Comparison of ENCODE assay signal across 9 cellular contexts in genomic region chr18:35344736-35345459, GRCh38. TPM values are rescaled to one million over a fixed set of nuclear protein-coding genes. Genes with fewer than 3 reads are reported as not detected.
DNase-seq lines count a peak whose midpoint lies in the region; ATAC-seq and TF ChIP-seq lines count a peak whose summit lies in the region.
"Had no signal": no experiment of that assay in that cellular context is flagged by ENCODE, and none has a peak within 500 bp of the region (broad histone marks: within the 10 kb centered on the region; RNA-seq: fewer than 3 reads in every experiment).

No MANE protein-coding gene starts in this region.

- H3K4me1 Mint-ChIP-seq in stimulated activated naive CD8-positive, alpha-beta T cell treated with anti-CD3 and anti-CD28 coated beads, Interleukin-15, Interleukin-2, amounts not matched to agents 100 ng/mL and 50 ng/mL, for 24 hours (ENCODE audit: low read depth): peaks cover 50% of the 10 kb centered on the region
- peaks cover 21% of the 10 kb centered on the region for H3K4me1 Mint-ChIP-seq in WTC11

- no CpG with 5 or more reads among the region's 12 CpGs for WGBS in iPS DF 6.9 (ENCODE audit: insufficient coverage, insufficient read length)

- peak overlapping the region; percentile 96 for H3K27ac Mint-ChIP-seq in stimulated activated naive CD8-positive, alpha-beta T cell treated with anti-CD3 and anti-CD28 coated beads, Interleukin-15, Interleukin-2, amounts not matched to agents 100 ng/mL and 50 ng/mL, for 24 hours
- H3K27ac Mint-ChIP-seq in WTC11: peak overlapping the region; percentile 82

- no peaks in the 10 kb centered on the region for H3K9me3 ChIP-seq in iPS DF 6.9 (ENCODE audit: control insufficient read depth, insufficient read depth, low read length)
- H3K9me3 ChIP-seq in stomach smooth muscle (ENCODE audit: control insufficient read depth in 2 of 2, low read length in 2 of 2): no peaks in the 10 kb centered on the region
- H3K9me3 ChIP-seq: mucosa of descending colon had no signal

- no peaks in the 10 kb centered on the region for H3K27me3 Mint-ChIP-seq in stimulated activated naive CD8-positive, alpha-beta T cell treated with anti-CD3 and anti-CD28 coated beads, Interleukin-15, Interleukin-2, amounts not matched to agents 100 ng/mL and 50 ng/mL, for 24 hours
- H3K27me3 Mint-ChIP-seq in WTC11 (ENCODE audit: low read depth): peaks cover 3% of the 10 kb centered on the region

- no peak for DNase-seq in stimulated activated naive CD8-positive, alpha-beta T cell treated with anti-CD3 and anti-CD28 coated beads, Interleukin-15, Interleukin-2, amounts not matched to agents 100 U/mL and 50 U/mL, for 24 hours
- no peak for DNase-seq in WTC11 (ENCODE audit: low spot score)
- DNase-seq in iPS DF 6.9 (ENCODE audit: low read depth, low spot score): no peak
- DNase-seq in NOMO-1 (lab: John Stamatoyannopoulos, UW; ENCODE audit: unreplicated experiment in 2 of 2): no peak

- peak overlapping the region; percentile 100 for H3K4me3 Mint-ChIP-seq in stimulated activated naive CD8-positive, alpha-beta T cell treated with anti-CD3 and anti-CD28 coated beads, Interleukin-15, Interleukin-2, amounts not matched to agents 100 ng/mL and 50 ng/mL, for 24 hours
- H3K4me3 Mint-ChIP-seq in WTC11: peak overlapping the region; percentile 98

- H3K27me3 ChIP-seq in iPS DF 6.9 (ENCODE audit: control insufficient read depth, insufficient read depth, low read length) (no peaks in the 10 kb centered on the region), stomach smooth muscle (ENCODE audit: control insufficient read depth in 1 of 2, insufficient read depth in 2 of 2, low read length in 2 of 2) (no peaks in the 10 kb centered on the region)

- CTCF ChIA-PET in WTC11 (lab: Charles Lee): interaction anchor here (0.9 to 2.9 kb wide), 4 partner anchors 10 to 105 kb away, joined by 3 to 23 read pairs (median 4); partner anchors contain the start of gene ZNF397

- TF ChIP-seq CTCF in WTC11 (IDR thresholded peaks at IDR 0.05): no peak

- H3K9ac ChIP-seq in stomach smooth muscle (ENCODE audit: low read length in 2 of 2): peak overlapping the region; percentile 97

- H3K27ac ChIP-seq in iPS DF 6.9 (ENCODE audit: low read length) (no peak overlapping the region), stomach smooth muscle (ENCODE audit: low read length) (peak overlapping the region; percentile 97)

- POLR2A ChIA-PET in WTC11 (lab: Charles Lee): interaction anchor here (1.1 to 1.8 kb wide), 3 partner anchors 10 to 104 kb away, joined by 3 to 8 read pairs (median 4); partner anchors contain the start of gene ZNF397

- H3K4me1 ChIP-seq in iPS DF 6.9 (ENCODE audit: control insufficient read depth, insufficient read depth, low read length): no peaks in the 10 kb centered on the region
- H3K4me1 ChIP-seq in stomach smooth muscle (ENCODE audit: control insufficient read depth, insufficient read depth, low read length): peaks cover 14% of the 10 kb centered on the region

- ATAC-seq in stimulated activated naive CD8-positive, alpha-beta T cell treated with anti-CD3 and anti-CD28 coated beads, Interleukin-15, Interleukin-2, amounts not matched to agents 100 U/mL and 50 U/mL, for 24 hours: no peak
- ATAC-seq in WTC11: no peak
- no peak for ATAC-seq in GM18505 (IDR thresholded peaks at IDR 0.05; ENCODE audit: unreplicated experiment)
- no peak for ATAC-seq in HG03025 (IDR thresholded peaks at IDR 0.05; ENCODE audit: low FRiP score, unreplicated experiment)

- H3K4me3 ChIP-seq in iPS DF 6.9 (ENCODE audit: low read length) (peak overlapping the region; percentile 78; the same call in 1 of the 2 replicates), stomach smooth muscle (ENCODE audit: low read length in 2 of 2) (peak overlapping the region; percentile 77 to 94)

- peaks cover 5% of the 10 kb centered on the region; the same call in 1 of the 2 replicates for H3K36me3 ChIP-seq in iPS DF 6.9 (ENCODE audit: control insufficient read depth, insufficient read depth, low read length)
- H3K36me3 ChIP-seq in stomach smooth muscle (ENCODE audit: control insufficient read depth in 2 of 2, insufficient read depth in 2 of 2, low read length in 2 of 2): peaks cover 5 to 6% of the 10 kb centered on the region in 2 donors

- no peak for TF ChIP-seq POLR2A in GM18505 (IDR thresholded peaks at IDR 0.05; ENCODE audit: borderline replicate concordance, extremely low read depth, insufficient read depth, insufficient read length)

- peaks cover 26% of the 10 kb centered on the region for H3K36me3 Mint-ChIP-seq in stimulated activated naive CD8-positive, alpha-beta T cell treated with anti-CD3 and anti-CD28 coated beads, Interleukin-15, Interleukin-2, amounts not matched to agents 100 ng/mL and 50 ng/mL, for 24 hours (ENCODE audit: low read depth)
- H3K36me3 Mint-ChIP-seq in WTC11: peaks cover 6% of the 10 kb centered on the region

- no peaks in the 10 kb centered on the region for H3K9me3 Mint-ChIP-seq in stimulated activated naive CD8-positive, alpha-beta T cell treated with anti-CD3 and anti-CD28 coated beads, Interleukin-15, Interleukin-2, amounts not matched to agents 100 ng/mL and 50 ng/mL, for 24 hours
- H3K9me3 Mint-ChIP-seq in WTC11: peaks cover 4% of the 10 kb centered on the region; the same call in 1 of the 2 replicates

TF ChIP-seq in WTC11, 78 proteins besides CTCF, POLR2A, EP300 and RAD21 (continues in another document):
- TF ChIP-seq ATF1 (CRISPR knock-in tag; IDR thresholded peaks at IDR 0.05) (no peak), FOXJ3 (CRISPR knock-in tag; IDR thresholded peaks at IDR 0.05; ENCODE audit: borderline replicate concordance) (no peak), ZNF263 (CRISPR knock-in tag; IDR thresholded peaks at IDR 0.05; ENCODE audit: low read depth) (no peak), JAZF1 (CRISPR knock-in tag; IDR thresholded peaks at IDR 0.05) (no peak), HMGA2 (CRISPR knock-in tag; IDR thresholded peaks at IDR 0.05) (no peak), CREB1 (CRISPR knock-in tag; IDR thresholded peaks at IDR 0.05) (no peak), FOXP1 (CRISPR knock-in tag; IDR thresholded peaks at IDR 0.05; ENCODE audit: borderline replicate concordance) (no peak), EMX1 (CRISPR knock-in tag; IDR thresholded peaks at IDR 0.05) (no peak)
- TF ChIP-seq, protein P1, sequence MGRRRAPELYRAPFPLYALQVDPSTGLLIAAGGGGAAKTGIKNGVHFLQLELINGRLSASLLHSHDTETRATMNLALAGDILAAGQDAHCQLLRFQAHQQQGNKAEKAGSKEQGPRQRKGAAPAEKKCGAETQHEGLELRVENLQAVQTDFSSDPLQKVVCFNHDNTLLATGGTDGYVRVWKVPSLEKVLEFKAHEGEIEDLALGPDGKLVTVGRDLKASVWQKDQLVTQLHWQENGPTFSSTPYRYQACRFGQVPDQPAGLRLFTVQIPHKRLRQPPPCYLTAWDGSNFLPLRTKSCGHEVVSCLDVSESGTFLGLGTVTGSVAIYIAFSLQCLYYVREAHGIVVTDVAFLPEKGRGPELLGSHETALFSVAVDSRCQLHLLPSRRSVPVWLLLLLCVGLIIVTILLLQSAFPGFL (CRISPR knock-in tag; IDR thresholded peaks at IDR 0.05; ENCODE audit: borderline replicate concordance): no peak
- TF ChIP-seq, protein P2, sequence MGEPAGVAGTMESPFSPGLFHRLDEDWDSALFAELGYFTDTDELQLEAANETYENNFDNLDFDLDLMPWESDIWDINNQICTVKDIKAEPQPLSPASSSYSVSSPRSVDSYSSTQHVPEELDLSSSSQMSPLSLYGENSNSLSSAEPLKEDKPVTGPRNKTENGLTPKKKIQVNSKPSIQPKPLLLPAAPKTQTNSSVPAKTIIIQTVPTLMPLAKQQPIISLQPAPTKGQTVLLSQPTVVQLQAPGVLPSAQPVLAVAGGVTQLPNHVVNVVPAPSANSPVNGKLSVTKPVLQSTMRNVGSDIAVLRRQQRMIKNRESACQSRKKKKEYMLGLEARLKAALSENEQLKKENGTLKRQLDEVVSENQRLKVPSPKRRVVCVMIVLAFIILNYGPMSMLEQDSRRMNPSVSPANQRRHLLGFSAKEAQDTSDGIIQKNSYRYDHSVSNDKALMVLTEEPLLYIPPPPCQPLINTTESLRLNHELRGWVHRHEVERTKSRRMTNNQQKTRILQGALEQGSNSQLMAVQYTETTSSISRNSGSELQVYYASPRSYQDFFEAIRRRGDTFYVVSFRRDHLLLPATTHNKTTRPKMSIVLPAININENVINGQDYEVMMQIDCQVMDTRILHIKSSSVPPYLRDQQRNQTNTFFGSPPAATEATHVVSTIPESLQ (CRISPR knock-in tag; IDR thresholded peaks at IDR 0.05): no peak
- TF ChIP-seq, protein P3, sequence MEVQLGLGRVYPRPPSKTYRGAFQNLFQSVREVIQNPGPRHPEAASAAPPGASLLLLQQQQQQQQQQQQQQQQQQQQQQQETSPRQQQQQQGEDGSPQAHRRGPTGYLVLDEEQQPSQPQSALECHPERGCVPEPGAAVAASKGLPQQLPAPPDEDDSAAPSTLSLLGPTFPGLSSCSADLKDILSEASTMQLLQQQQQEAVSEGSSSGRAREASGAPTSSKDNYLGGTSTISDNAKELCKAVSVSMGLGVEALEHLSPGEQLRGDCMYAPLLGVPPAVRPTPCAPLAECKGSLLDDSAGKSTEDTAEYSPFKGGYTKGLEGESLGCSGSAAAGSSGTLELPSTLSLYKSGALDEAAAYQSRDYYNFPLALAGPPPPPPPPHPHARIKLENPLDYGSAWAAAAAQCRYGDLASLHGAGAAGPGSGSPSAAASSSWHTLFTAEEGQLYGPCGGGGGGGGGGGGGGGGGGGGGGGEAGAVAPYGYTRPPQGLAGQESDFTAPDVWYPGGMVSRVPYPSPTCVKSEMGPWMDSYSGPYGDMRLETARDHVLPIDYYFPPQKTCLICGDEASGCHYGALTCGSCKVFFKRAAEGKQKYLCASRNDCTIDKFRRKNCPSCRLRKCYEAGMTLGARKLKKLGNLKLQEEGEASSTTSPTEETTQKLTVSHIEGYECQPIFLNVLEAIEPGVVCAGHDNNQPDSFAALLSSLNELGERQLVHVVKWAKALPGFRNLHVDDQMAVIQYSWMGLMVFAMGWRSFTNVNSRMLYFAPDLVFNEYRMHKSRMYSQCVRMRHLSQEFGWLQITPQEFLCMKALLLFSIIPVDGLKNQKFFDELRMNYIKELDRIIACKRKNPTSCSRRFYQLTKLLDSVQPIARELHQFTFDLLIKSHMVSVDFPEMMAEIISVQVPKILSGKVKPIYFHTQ (CRISPR knock-in tag; IDR thresholded peaks at IDR 0.05): no peak

RNA-seq across cellular contexts. Expression of gene ZNF24, which starts 0.7 kb away (rescaled TPM):
- 56.9 to 59.0 TPM (median 58.3 TPM) in 3 replicates for total RNA-seq in WTC11 (2021)

RNA-seq across cellular contexts. Expression of gene ZNF396, which starts 32.2 kb away (rescaled TPM):
- total RNA-seq in WTC11 (2021): 1.0 to 1.9 TPM (median 1.5 TPM) in 3 replicates

RNA-seq across cellular contexts. Expression of gene ZSCAN30, which starts 54.9 kb away (rescaled TPM):
- 21.9 to 24.3 TPM (median 22.6 TPM) in 3 replicates for total RNA-seq in WTC11 (2021)
